10 cellular contexts compared by ENCODE assay signal in genomic region chr1:26277719-26278118, GRCh38. TPM values are rescaled to one million over a fixed set of nuclear protein-coding genes. Genes with fewer than 3 reads are reported as not detected.
A peak's percentile ranks its signal among the peaks of the same experiment; 100 is the strongest.
DNase-seq lines count a peak whose midpoint lies in the region; ATAC-seq and TF ChIP-seq lines count a peak whose summit lies in the region.
"Had no signal": no experiment of that assay in that cellular context is flagged by ENCODE, and none has a peak within 500 bp of the region (broad histone marks: within the 10 kb centered on the region; RNA-seq: fewer than 3 reads in every experiment).

No MANE protein-coding gene starts in this region.

- no peak for ATAC-seq in SK-N-SH treated with all-trans-retinoic acid at 6 μM for 48 hours
- ATAC-seq: A549 had no signal

- H3K9me3 Mint-ChIP-seq in activated T-helper 1 cell treated with anti-CD3 and anti-CD28 coated beads, Interleukin-12 subunit alpha, Interleukin-12 subunit beta, Interleukin-2, Interleukin-4 antibody, amounts not matched to agents 30 ng/mL and 10 ng/mL and 1 ng/mL, durations not matched to agents 14 hours and 24 hours and 36 hours, result no peaks in the 10 kb centered on the region
- H3K9me3 Mint-ChIP-seq in immature natural killer cell, result no peaks in the 10 kb centered on the region

- DNase-seq in SK-N-SH (no peak), immature natural killer cell (no peak), stomach (no peak), G401 (ENCODE audit: low spot score) (no peak), NCI-H748 treated with DMSO at 0.1 percent for 48 hours (lab: John Stamatoyannopoulos, UW) (no peak), dedifferentiated amniotic fluid mesenchymal stem cell (ENCODE audit: extremely low spot score) (no peak)
- no peak for DNase-seq in activated T-helper 1 cell treated with anti-CD3 and anti-CD28 coated beads, Interleukin-12 subunit alpha, Interleukin-12 subunit beta, Interleukin-2, Interleukin-4 antibody, amounts not matched to agents 30 ng/mL and 10 ng/mL and 1 ng/mL, durations not matched to agents 14 hours and 24 hours and 36 hours (ENCODE audit: low spot score)
- DNase-seq: NCI-H2107 had no signal

- intact Hi-C loops in activated T-helper 1 cell treated with anti-CD3 and anti-CD28 coated beads, Interleukin-12 subunit alpha, Interleukin-12 subunit beta, Interleukin-2, Interleukin-4 antibody, amounts not matched to agents 30 ng/mL and 10 ng/mL and 1 ng/mL, durations not matched to agents 14 hours and 24 hours and 36 hours (cut with micrococcal nuclease), result loop anchor here (2.0 kb wide), 4 partner anchors 83 to 305 kb away; partner anchors contain the start of genes DHDDS and PDIK1L
- intact Hi-C loops in stomach (cut with DNase I; ENCODE audit: low total_unique reads), result no loop called here

- CTCF ChIA-PET in SK-N-SH (lab: Yijun Ruan, JAX), result interaction anchor here (1.3 to 9.5 kb wide), 7 partner anchors 10 to 108 kb away, joined by 5 to 204 read pairs (median 11); partner anchors contain the start of genes CD52, CEP85 and ZNF593

- peaks cover 51% of the 10 kb centered on the region for H3F3A ChIP-seq in SK-N-SH (replicated peaks; ENCODE audit: insufficient read depth)

- H4K20me1 ChIP-seq in SK-N-SH (ENCODE audit: insufficient read depth), result peaks cover 19% of the 10 kb centered on the region

- no peaks in the 10 kb centered on the region for H3K27me3 ChIP-seq in SK-N-SH (ENCODE audit: insufficient read depth)
- H3K27me3 ChIP-seq in stomach, result no peaks in the 10 kb centered on the region

- WGBS in SK-N-SH (ENCODE audit: low lambda C conversion rate), result no CpG with 5 or more reads among the region's 1 CpG
- WGBS in stomach, 5 donors, result 35 to 67% (median 57%) methylated on average over 1 of the region's 1 CpG

- peak overlapping the region; percentile 92 for H3K4me3 Mint-ChIP-seq in activated T-helper 1 cell treated with anti-CD3 and anti-CD28 coated beads, Interleukin-12 subunit alpha, Interleukin-12 subunit beta, Interleukin-2, Interleukin-4 antibody, amounts not matched to agents 30 ng/mL and 10 ng/mL and 1 ng/mL, durations not matched to agents 14 hours and 24 hours and 36 hours
- peak overlapping the region in 2 of 5 donors; percentile 87 to 89 for H3K4me3 Mint-ChIP-seq in immature natural killer cell

- H3K9me2 ChIP-seq in SK-N-SH, result no peaks in the 10 kb centered on the region

- no peaks in the 10 kb centered on the region for H3K27me3 Mint-ChIP-seq in activated T-helper 1 cell treated with anti-CD3 and anti-CD28 coated beads, Interleukin-12 subunit alpha, Interleukin-12 subunit beta, Interleukin-2, Interleukin-4 antibody, amounts not matched to agents 30 ng/mL and 10 ng/mL and 1 ng/mL, durations not matched to agents 14 hours and 24 hours and 36 hours (ENCODE audit: insufficient read depth)
- H3K27me3 Mint-ChIP-seq in immature natural killer cell (ENCODE audit: low read depth in 3 of 3), result peaks cover 2 to 5% (median 4%) of the 10 kb centered on the region in 3 donors

- peak overlapping the region; percentile 97 for H3K27ac Mint-ChIP-seq in activated T-helper 1 cell treated with anti-CD3 and anti-CD28 coated beads, Interleukin-12 subunit alpha, Interleukin-12 subunit beta, Interleukin-2, Interleukin-4 antibody, amounts not matched to agents 30 ng/mL and 10 ng/mL and 1 ng/mL, durations not matched to agents 14 hours and 24 hours and 36 hours
- H3K27ac Mint-ChIP-seq in immature natural killer cell, result peak overlapping the region; percentile 85 to 99 (median 95)

- TF ChIP-seq CTCF in SK-N-SH (IDR thresholded peaks at IDR 0.05), result no peak
- TF ChIP-seq CTCF in stomach (IDR thresholded peaks at IDR 0.05), result no peak

- no peak for TF ChIP-seq POLR2A in stomach (IDR thresholded peaks at IDR 0.05)

- peak overlapping the region; percentile 95; the same call in 1 of the 2 replicates for H3K4me2 ChIP-seq in SK-N-SH
- H3K4me2 ChIP-seq: A549 had no signal

- POLR2A ChIA-PET in SK-N-SH (lab: Yijun Ruan, JAX), result no interaction called here

- H3K27ac ChIP-seq in SK-N-SH (ENCODE audit: low read depth in 2 of 2, low read length in 1 of 2) (peak overlapping the region in 1 of 2 experiments; percentile 87; a peak in 2 of 4 replicates), stomach (peak overlapping the region; percentile 93 to 100 (median 98))
- H3K27ac ChIP-seq: A549 had no signal

- H3K9ac ChIP-seq in SK-N-SH, result peak overlapping the region; percentile 81; the same call in 1 of the 2 replicates

- H3K79me2 ChIP-seq in SK-N-SH (ENCODE audit: insufficient read depth), result peaks cover 36% of the 10 kb centered on the region

- H2AFZ ChIP-seq in SK-N-SH (ENCODE audit: low read depth), result no peak overlapping the region

- H3K36me3 Mint-ChIP-seq in activated T-helper 1 cell treated with anti-CD3 and anti-CD28 coated beads, Interleukin-12 subunit alpha, Interleukin-12 subunit beta, Interleukin-2, Interleukin-4 antibody, amounts not matched to agents 30 ng/mL and 10 ng/mL and 1 ng/mL, durations not matched to agents 14 hours and 24 hours and 36 hours (ENCODE audit: low read depth), result peaks cover 42% of the 10 kb centered on the region
- peaks cover 0 to 16% (median 11%) of the 10 kb centered on the region in 3 donors for H3K36me3 Mint-ChIP-seq in immature natural killer cell

- peaks cover 70% of the 10 kb centered on the region for H3K4me1 Mint-ChIP-seq in activated T-helper 1 cell treated with anti-CD3 and anti-CD28 coated beads, Interleukin-12 subunit alpha, Interleukin-12 subunit beta, Interleukin-2, Interleukin-4 antibody, amounts not matched to agents 30 ng/mL and 10 ng/mL and 1 ng/mL, durations not matched to agents 14 hours and 24 hours and 36 hours (ENCODE audit: low read depth)
- peaks cover 67 to 72% of the 10 kb centered on the region in 2 donors for H3K4me1 Mint-ChIP-seq in immature natural killer cell

- TF ChIP-seq EP300 in SK-N-SH (IDR thresholded peaks at IDR 0.05; ENCODE audit: borderline replicate concordance in 1 of 2, low read depth in 1 of 2, low read length in 1 of 2) (no peak), stomach (IDR thresholded peaks at IDR 0.05) (no peak)

- in situ Hi-C loops in G401 (cut with HindIII; ENCODE audit: low sequenced_read_pairs), result loop anchor here (10.0 kb wide), 1 partner anchor 173 kb away; no protein-coding TSS in a partner anchor

- no peak for TF ChIP-seq RAD21 in SK-N-SH (IDR thresholded peaks at IDR 0.05; ENCODE audit: low read length)

- peaks cover 9 to 27% of the 10 kb centered on the region in 2 experiments for H3K36me3 ChIP-seq in SK-N-SH (replicated peaks in 1 of 2; ENCODE audit: control insufficient read depth in 1 of 2, insufficient read depth in 2 of 2, low read length in 1 of 2)
- H3K36me3 ChIP-seq in stomach, result peaks cover 0 to 25% (median 16%) of the 10 kb centered on the region in 4 donors

- H3K9me3 ChIP-seq in SK-N-SH (no peaks in the 10 kb centered on the region), stomach (no peaks in the 10 kb centered on the region)
- H3K9me3 ChIP-seq: A549 had no signal

- H3K4me3 ChIP-seq in SK-N-SH (ENCODE audit: low read depth in 2 of 2, low read length in 1 of 2) (no peak overlapping the region), stomach (no peak overlapping the region)
- H3K4me3 ChIP-seq: A549 had no signal

- H3K4me1 ChIP-seq in SK-N-SH (ENCODE audit: control insufficient read depth in 1 of 2, insufficient read depth in 2 of 2, low read depth in 1 of 2, low read length in 1 of 2) (peaks cover 36 to 58% of the 10 kb centered on the region in 2 experiments; a peak in 3 of 4 replicates), stomach (peaks cover 61 to 73% (median 70%) of the 10 kb centered on the region in 4 donors)

RNA-seq across cellular contexts. Expression of gene SH3BGRL3, which starts 2.2 kb away (rescaled TPM):
- polyA plus RNA-seq in SK-N-SH (2012; rRNA removed), result 131 and 202 TPM in 2 replicates
- polyA plus RNA-seq in SK-N-SH (2012; cell fraction: cytosol; rRNA removed), result 152 and 168 TPM in 2 replicates
- polyA plus RNA-seq in SK-N-SH (2012; cell fraction: nucleus; rRNA removed), result 42.7 and 49.7 TPM in 2 replicates
- 551 and 575 TPM in 2 replicates for total RNA-seq in activated T-helper 1 cell treated with anti-CD3 and anti-CD28 coated beads, Interleukin-12 subunit alpha, Interleukin-12 subunit beta, Interleukin-2, Interleukin-4 antibody, amounts not matched to agents 30 ng/mL and 10 ng/mL and 1 ng/mL, durations not matched to agents 14 hours and 24 hours and 36 hours
- 1,000 to 10,000 TPM; 1,203 to 2,040 (median 1,333) TPM for polyA plus RNA-seq in immature natural killer cell
- total RNA-seq in stomach, result 100 to 1,000 TPM in 1 of 5 donors, 10 to 100 TPM in 3, 1 to 10 TPM in 1; 7.2 to 102 (median 29.5) TPM
- polyA plus RNA-seq in stomach, result 100 to 1,000 TPM; 142 to 267 (median 227) TPM
- 5.0 and 7.4 TPM in 2 replicates for total RNA-seq in G401 (2014; rRNA removed; shearing (Covaris generic))

RNA-seq across cellular contexts. Expression of gene UBXN11, which starts 28.7 kb away (rescaled TPM):
- polyA plus RNA-seq in SK-N-SH (2012; rRNA removed) (30.6 and 35.3 TPM in 2 replicates), immature natural killer cell (1 to 10 TPM; 5.7 to 8.8 (median 8.3) TPM), stomach (10 to 100 TPM; 14.4 to 26.3 (median 19.3) TPM)
- 5.8 and 8.5 TPM in 2 replicates for polyA plus RNA-seq in SK-N-SH (2012; cell fraction: cytosol; rRNA removed)
- 201 and 211 TPM in 2 replicates for polyA plus RNA-seq in SK-N-SH (2012; cell fraction: nucleus; rRNA removed)
- 14.8 and 22.1 TPM in 2 replicates for total RNA-seq in activated T-helper 1 cell treated with anti-CD3 and anti-CD28 coated beads, Interleukin-12 subunit alpha, Interleukin-12 subunit beta, Interleukin-2, Interleukin-4 antibody, amounts not matched to agents 30 ng/mL and 10 ng/mL and 1 ng/mL, durations not matched to agents 14 hours and 24 hours and 36 hours
- 10 to 100 TPM in 3 of 5 donors, 1 to 10 TPM in 2; 7.3 to 12.9 (median 12.2) TPM for total RNA-seq in stomach
- 21.0 and 27.3 TPM in 2 replicates for total RNA-seq in G401 (2014; rRNA removed; shearing (Covaris generic))

RNA-seq across cellular contexts. Expression of gene CD52, which starts 40.0 kb away (rescaled TPM):
- polyA plus RNA-seq in SK-N-SH (2012; rRNA removed) (not detected in 2 replicates), immature natural killer cell (1,000 to 10,000 TPM; 3,509 to 3,975 (median 3,639) TPM), stomach (10 to 100 TPM; 27.3 to 68.2 (median 48.7) TPM)
- not detected in 2 replicates for polyA plus RNA-seq in SK-N-SH (2012; cell fraction: cytosol; rRNA removed)
- not detected in 2 replicates for polyA plus RNA-seq in SK-N-SH (2012; cell fraction: nucleus; rRNA removed)
- total RNA-seq in activated T-helper 1 cell treated with anti-CD3 and anti-CD28 coated beads, Interleukin-12 subunit alpha, Interleukin-12 subunit beta, Interleukin-2, Interleukin-4 antibody, amounts not matched to agents 30 ng/mL and 10 ng/mL and 1 ng/mL, durations not matched to agents 14 hours and 24 hours and 36 hours, result 394 and 411 TPM in 2 replicates
- total RNA-seq in stomach, result 10 to 100 TPM in 2 of 5 donors, 1 to 10 TPM in 1, not detected in 2; 5.1 to 15.2 (median 10.7) TPM
- 0.55 and 2.3 TPM in 2 replicates for total RNA-seq in G401 (2014; rRNA removed; shearing (Covaris generic))
- polyA plus RNA-seq: A549 had no signal

RNA-seq across cellular contexts. Expression of gene CEP85, which starts 43.7 kb away (rescaled TPM):
- polyA plus RNA-seq in SK-N-SH (2012; rRNA removed), result 12.1 and 16.6 TPM in 2 replicates
- 6.1 and 9.2 TPM in 2 replicates for polyA plus RNA-seq in SK-N-SH (2012; cell fraction: cytosol; rRNA removed)
- polyA plus RNA-seq in SK-N-SH (2012; cell fraction: nucleus; rRNA removed), result 24.1 and 38.1 TPM in 2 replicates
- total RNA-seq in activated T-helper 1 cell treated with anti-CD3 and anti-CD28 coated beads, Interleukin-12 subunit alpha, Interleukin-12 subunit beta, Interleukin-2, Interleukin-4 antibody, amounts not matched to agents 30 ng/mL and 10 ng/mL and 1 ng/mL, durations not matched to agents 14 hours and 24 hours and 36 hours, result 37.0 and 37.1 TPM in 2 replicates
- polyA plus RNA-seq in immature natural killer cell, result 1 to 10 TPM; 4.0 to 6.9 (median 5.4) TPM
- total RNA-seq in stomach, result 10 to 100 TPM in 3 of 5 donors, 1 to 10 TPM in 1, under 1 TPM in 1; 0.58 to 21.0 (median 10.3) TPM
- 1 to 10 TPM; 2.1 to 5.3 (median 2.7) TPM for polyA plus RNA-seq in stomach
- 16.7 and 19.1 TPM in 2 replicates for total RNA-seq in G401 (2014; rRNA removed; shearing (Covaris generic))

Comparison
In these comparisons a context has a peak if more than half of its experiments do, and no peak if none do; other contexts are left out.
1. RNA of gene CD52, which starts 40.0 kb away (total RNA-seq): 394 to 411 TPM in activated T-helper 1 cell treated with anti-CD3 and anti-CD28 coated beads, Interleukin-12 subunit alpha, Interleukin-12 subunit beta, Interleukin-2, Interleukin-4 antibody, amounts not matched to agents 30 ng/mL and 10 ng/mL and 1 ng/mL, durations not matched to agents 14 hours and 24 hours and 36 hours; 5.1 to 15.2 TPM in stomach and 0.55 to 2.3 TPM in G401; every median in the first group is over 10 times any median in the second.